Comparison of ENCODE assay signal across 8 cellular contexts in genomic region chr16:85334718-85335583, GRCh38.
DNase-seq lines count a peak whose midpoint lies in the region; ATAC-seq lines count a peak whose summit lies in the region.

No MANE protein-coding gene starts in this region.

- H3K36me3 Mint-ChIP-seq in CD4-positive, CD25-positive, alpha-beta regulatory T cell = no peaks in the 10 kb centered on the region
- no peaks in the 10 kb centered on the region for H3K36me3 Mint-ChIP-seq in central memory CD8-positive, alpha-beta T cell (ENCODE audit: insufficient read depth)
- no peaks in the 10 kb centered on the region for H3K36me3 Mint-ChIP-seq in activated T-helper 2 cell treated with anti-CD3 and anti-CD28 coated beads, Interferon-gamma antibody, Interleukin-2, Interleukin-4, amounts not matched to agents 10 μg/mL and 5 μg/mL and 100 μg/mL, durations not matched to agents 14 hours and 24 hours and 36 hours (ENCODE audit: low read depth)

- intact Hi-C loops in activated T-helper 2 cell treated with anti-CD3 and anti-CD28 coated beads, Interferon-gamma antibody, Interleukin-2, Interleukin-4, amounts not matched to agents 10 μg/mL and 5 μg/mL and 100 μg/mL, durations not matched to agents 14 hours and 24 hours and 36 hours (cut with micrococcal nuclease) = no loop called here

- H3K27ac ChIP-seq in CD4-positive, CD25-positive, alpha-beta regulatory T cell (ENCODE audit: insufficient read depth, low read length, poor library complexity, severe bottlenecking) = no peak overlapping the region

- H3K27me3 Mint-ChIP-seq in CD4-positive, CD25-positive, alpha-beta regulatory T cell = peaks cover 5% of the 10 kb centered on the region
- peaks cover 81% of the 10 kb centered on the region for H3K27me3 Mint-ChIP-seq in central memory CD8-positive, alpha-beta T cell
- H3K27me3 Mint-ChIP-seq in activated T-helper 2 cell treated with anti-CD3 and anti-CD28 coated beads, Interferon-gamma antibody, Interleukin-2, Interleukin-4, amounts not matched to agents 10 μg/mL and 5 μg/mL and 100 μg/mL, durations not matched to agents 14 hours and 24 hours and 36 hours (ENCODE audit: low read depth) = peaks cover 7% of the 10 kb centered on the region

- peak overlapping the region in 3 of 4 donors; percentile 76 to 88 (median 84) for H3K4me3 Mint-ChIP-seq in CD4-positive, CD25-positive, alpha-beta regulatory T cell
- H3K4me3 Mint-ChIP-seq in central memory CD8-positive, alpha-beta T cell = peak overlapping the region; percentile 54
- H3K4me3 Mint-ChIP-seq in activated T-helper 2 cell treated with anti-CD3 and anti-CD28 coated beads, Interferon-gamma antibody, Interleukin-2, Interleukin-4, amounts not matched to agents 10 μg/mL and 5 μg/mL and 100 μg/mL, durations not matched to agents 14 hours and 24 hours and 36 hours (ENCODE audit: low read depth) = no peak overlapping the region

- peak overlapping the region; percentile 84 to 96 (median 86) for H3K27ac Mint-ChIP-seq in CD4-positive, CD25-positive, alpha-beta regulatory T cell
- H3K27ac Mint-ChIP-seq in central memory CD8-positive, alpha-beta T cell (ENCODE audit: low read depth) = no peak overlapping the region
- no peak overlapping the region for H3K27ac Mint-ChIP-seq in activated T-helper 2 cell treated with anti-CD3 and anti-CD28 coated beads, Interferon-gamma antibody, Interleukin-2, Interleukin-4, amounts not matched to agents 10 μg/mL and 5 μg/mL and 100 μg/mL, durations not matched to agents 14 hours and 24 hours and 36 hours

- peak; percentile 34 to 49 for ATAC-seq in CD4-positive, CD25-positive, alpha-beta regulatory T cell (ENCODE audit: low read depth in 2 of 2)
- ATAC-seq in central memory CD8-positive, alpha-beta T cell (replicated peaks; ENCODE audit: extremely low read depth, poor library complexity, severe bottlenecking) = no peak
- ATAC-seq in GM18858 (IDR thresholded peaks at IDR 0.05; ENCODE audit: unreplicated experiment) (no peak), HG03469 (IDR thresholded peaks at IDR 0.05; ENCODE audit: unreplicated experiment) (no peak)

- peak overlapping the region; percentile 61 for H3K9ac ChIP-seq in mucosa of stomach (ENCODE audit: low read length)

- peak in 2 of 3 donors; percentile 18 to 45 for DNase-seq in CD4-positive, CD25-positive, alpha-beta regulatory T cell
- peak; percentile 73 for DNase-seq in NCI-H146 (lab: John Stamatoyannopoulos, UW)
- no peak for DNase-seq in central memory CD8-positive, alpha-beta T cell (ENCODE audit: low spot score in 2 of 2)
- DNase-seq in glomerular visceral epithelial cell (ENCODE audit: extremely low spot score) = no peak
- no peak for DNase-seq in activated T-helper 2 cell treated with anti-CD3 and anti-CD28 coated beads, Interferon-gamma antibody, Interleukin-2, Interleukin-4, amounts not matched to agents 10 μg/mL and 5 μg/mL and 100 μg/mL, durations not matched to agents 14 hours and 24 hours and 36 hours (ENCODE audit: low spot score)

- no peaks in the 10 kb centered on the region for H3K36me3 ChIP-seq in CD4-positive, CD25-positive, alpha-beta regulatory T cell (ENCODE audit: control insufficient read depth, insufficient read depth, low read length)
- H3K36me3 ChIP-seq in mucosa of stomach (ENCODE audit: control insufficient read depth, insufficient read depth, low read length) = no peaks in the 10 kb centered on the region

- H3K4me1 ChIP-seq in CD4-positive, CD25-positive, alpha-beta regulatory T cell (ENCODE audit: control insufficient read depth, insufficient read depth, low read length, poor library complexity, severe bottlenecking) = peaks cover 15% of the 10 kb centered on the region
- peaks cover 61% of the 10 kb centered on the region for H3K4me1 ChIP-seq in mucosa of stomach (ENCODE audit: control insufficient read depth, insufficient read depth, low read length)

- peaks cover 0 to 19% (median 4%) of the 10 kb centered on the region in 4 donors for H3K4me1 Mint-ChIP-seq in CD4-positive, CD25-positive, alpha-beta regulatory T cell
- H3K4me1 Mint-ChIP-seq in central memory CD8-positive, alpha-beta T cell = peaks cover 10% of the 10 kb centered on the region
- H3K4me1 Mint-ChIP-seq in activated T-helper 2 cell treated with anti-CD3 and anti-CD28 coated beads, Interferon-gamma antibody, Interleukin-2, Interleukin-4, amounts not matched to agents 10 μg/mL and 5 μg/mL and 100 μg/mL, durations not matched to agents 14 hours and 24 hours and 36 hours (ENCODE audit: low read depth) = peaks cover 12% of the 10 kb centered on the region

- no peaks in the 10 kb centered on the region for H3K9me3 Mint-ChIP-seq in CD4-positive, CD25-positive, alpha-beta regulatory T cell
- no peaks in the 10 kb centered on the region for H3K9me3 Mint-ChIP-seq in central memory CD8-positive, alpha-beta T cell
- no peaks in the 10 kb centered on the region for H3K9me3 Mint-ChIP-seq in activated T-helper 2 cell treated with anti-CD3 and anti-CD28 coated beads, Interferon-gamma antibody, Interleukin-2, Interleukin-4, amounts not matched to agents 10 μg/mL and 5 μg/mL and 100 μg/mL, durations not matched to agents 14 hours and 24 hours and 36 hours

- no peak overlapping the region for H3K4me3 ChIP-seq in CD4-positive, CD25-positive, alpha-beta regulatory T cell (ENCODE audit: low read depth, low read length)
- H3K4me3 ChIP-seq in mucosa of stomach (ENCODE audit: low read length) = peak overlapping the region; percentile 12

- H3K27me3 ChIP-seq in CD4-positive, CD25-positive, alpha-beta regulatory T cell (ENCODE audit: control insufficient read depth, insufficient read depth, low read length) = no peaks in the 10 kb centered on the region
- no peaks in the 10 kb centered on the region for H3K27me3 ChIP-seq in mucosa of stomach (ENCODE audit: control insufficient read depth, insufficient read depth, low read length)

- no peaks in the 10 kb centered on the region for H3K9me3 ChIP-seq in CD4-positive, CD25-positive, alpha-beta regulatory T cell (ENCODE audit: control insufficient read depth in 2 of 2, low read length in 2 of 2)
- no peaks in the 10 kb centered on the region for H3K9me3 ChIP-seq in mucosa of stomach (ENCODE audit: control insufficient read depth, low read length)

Comparison
In these comparisons a context has a peak if more than half of its experiments do, and no peak if none do; other contexts are left out.
1. ATAC-seq: peak in CD4-positive, CD25-positive, alpha-beta regulatory T cell (2 of 2); none in central memory CD8-positive, alpha-beta T cell (single experiment), GM18858 (single experiment) and HG03469 (single experiment).
2. DNase-seq: peak in CD4-positive, CD25-positive, alpha-beta regulatory T cell (2 of 3) and NCI-H146 (single experiment); none in central memory CD8-positive, alpha-beta T cell (0 of 2), glomerular visceral epithelial cell (single experiment) and activated T-helper 2 cell treated with anti-CD3 and anti-CD28 coated beads, Interferon-gamma antibody, Interleukin-2, Interleukin-4, amounts not matched to agents 10 μg/mL and 5 μg/mL and 100 μg/mL, durations not matched to agents 14 hours and 24 hours and 36 hours (single experiment).
3. H3K27ac Mint-ChIP-seq: peak in CD4-positive, CD25-positive, alpha-beta regulatory T cell (3 of 3); none in central memory CD8-positive, alpha-beta T cell (single experiment) and activated T-helper 2 cell treated with anti-CD3 and anti-CD28 coated beads, Interferon-gamma antibody, Interleukin-2, Interleukin-4, amounts not matched to agents 10 μg/mL and 5 μg/mL and 100 μg/mL, durations not matched to agents 14 hours and 24 hours and 36 hours (single experiment).